Comparison of ENCODE assay signal across 1 cellular context in the genomic region with DNA sequence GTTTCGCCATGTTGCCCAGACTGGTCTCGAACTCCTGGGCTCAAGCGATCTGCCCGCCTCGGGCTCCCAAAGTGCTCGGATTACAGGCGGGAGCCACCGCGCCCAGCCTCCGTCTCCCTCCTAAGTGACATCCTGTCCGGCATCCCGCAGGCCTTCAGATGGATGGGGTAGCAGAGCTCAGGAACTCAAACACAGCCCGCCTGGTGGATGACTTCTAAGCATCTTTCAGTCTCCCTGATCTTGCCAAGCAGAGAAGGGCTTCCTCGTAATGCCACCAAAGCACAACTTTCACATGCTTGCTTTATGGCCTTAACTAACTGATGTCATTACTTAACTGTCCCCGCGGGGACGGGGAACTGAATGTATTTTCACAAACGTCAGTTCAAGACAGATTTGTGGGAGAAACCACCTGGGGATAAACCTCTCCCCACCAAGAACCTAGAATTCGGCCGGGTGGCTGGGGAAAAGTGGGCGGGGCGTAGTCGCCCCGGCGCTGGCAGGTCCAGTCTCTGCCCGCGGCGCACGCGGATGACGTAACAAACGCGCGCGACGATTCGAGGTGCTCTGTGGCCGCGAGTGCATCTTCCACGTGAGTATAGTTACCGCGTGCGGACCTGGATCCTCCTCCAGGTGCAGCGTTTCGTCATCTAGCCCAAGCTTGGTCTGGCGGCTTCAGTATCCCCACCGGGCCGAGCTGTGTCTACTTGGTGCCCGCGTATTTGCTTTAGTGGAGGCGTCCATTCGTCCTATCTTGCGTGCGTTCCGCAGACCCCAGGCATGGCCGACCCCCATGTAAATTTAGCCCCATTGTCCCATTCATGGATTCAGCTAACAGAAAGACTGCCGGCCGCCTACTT.
A peak's percentile ranks its signal among the peaks of the same experiment; 100 is the strongest.
TF ChIP-seq lines count a peak whose summit lies in the region.

A gene with protein sequence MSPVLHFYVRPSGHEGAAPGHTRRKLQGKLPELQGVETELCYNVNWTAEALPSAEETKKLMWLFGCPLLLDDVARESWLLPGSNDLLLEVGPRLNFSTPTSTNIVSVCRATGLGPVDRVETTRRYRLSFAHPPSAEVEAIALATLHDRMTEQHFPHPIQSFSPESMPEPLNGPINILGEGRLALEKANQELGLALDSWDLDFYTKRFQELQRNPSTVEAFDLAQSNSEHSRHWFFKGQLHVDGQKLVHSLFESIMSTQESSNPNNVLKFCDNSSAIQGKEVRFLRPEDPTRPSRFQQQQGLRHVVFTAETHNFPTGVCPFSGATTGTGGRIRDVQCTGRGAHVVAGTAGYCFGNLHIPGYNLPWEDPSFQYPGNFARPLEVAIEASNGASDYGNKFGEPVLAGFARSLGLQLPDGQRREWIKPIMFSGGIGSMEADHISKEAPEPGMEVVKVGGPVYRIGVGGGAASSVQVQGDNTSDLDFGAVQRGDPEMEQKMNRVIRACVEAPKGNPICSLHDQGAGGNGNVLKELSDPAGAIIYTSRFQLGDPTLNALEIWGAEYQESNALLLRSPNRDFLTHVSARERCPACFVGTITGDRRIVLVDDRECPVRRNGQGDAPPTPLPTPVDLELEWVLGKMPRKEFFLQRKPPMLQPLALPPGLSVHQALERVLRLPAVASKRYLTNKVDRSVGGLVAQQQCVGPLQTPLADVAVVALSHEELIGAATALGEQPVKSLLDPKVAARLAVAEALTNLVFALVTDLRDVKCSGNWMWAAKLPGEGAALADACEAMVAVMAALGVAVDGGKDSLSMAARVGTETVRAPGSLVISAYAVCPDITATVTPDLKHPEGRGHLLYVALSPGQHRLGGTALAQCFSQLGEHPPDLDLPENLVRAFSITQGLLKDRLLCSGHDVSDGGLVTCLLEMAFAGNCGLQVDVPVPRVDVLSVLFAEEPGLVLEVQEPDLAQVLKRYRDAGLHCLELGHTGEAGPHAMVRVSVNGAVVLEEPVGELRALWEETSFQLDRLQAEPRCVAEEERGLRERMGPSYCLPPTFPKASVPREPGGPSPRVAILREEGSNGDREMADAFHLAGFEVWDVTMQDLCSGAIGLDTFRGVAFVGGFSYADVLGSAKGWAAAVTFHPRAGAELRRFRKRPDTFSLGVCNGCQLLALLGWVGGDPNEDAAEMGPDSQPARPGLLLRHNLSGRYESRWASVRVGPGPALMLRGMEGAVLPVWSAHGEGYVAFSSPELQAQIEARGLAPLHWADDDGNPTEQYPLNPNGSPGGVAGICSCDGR (N-terminal part only) (plus strand): TSS at position 539 of the 857 bp plus-strand sequence. CDS start 4,649 bp downstream, outside the sequence.

TF ChIP-seq in HEK293, 187 proteins besides CTCF, POLR2A, EP300 and RAD21 (continued from another document):
- TF ChIP-seq TRIM28 (IDR thresholded peaks at IDR 0.05; ENCODE audit: borderline replicate concordance, low read length) (no peak), ZNF561 (tag by site-specific recombination; IDR thresholded peaks at IDR 0.05; ENCODE audit: borderline replicate concordance) (peak; percentile 33; the same call in 1 of the 2 replicates), ZBTB48 (tag by site-specific recombination; IDR thresholded peaks at IDR 0.05) (no peak), YY1 (tag by site-specific recombination; IDR thresholded peaks at IDR 0.05) (peak; percentile 92), HOXD13 (CRISPR knock-in tag; IDR thresholded peaks at IDR 0.05; ENCODE audit: borderline replicate concordance) (no peak), ZNF19 (tag by site-specific recombination; IDR thresholded peaks at IDR 0.05; ENCODE audit: low read depth) (no peak), ZBTB8A (tag by site-specific recombination; IDR thresholded peaks at IDR 0.05) (peak; percentile 6; the same call in 1 of the 2 replicates), ZNF830 (tag by site-specific recombination; IDR thresholded peaks at IDR 0.05; ENCODE audit: low read depth) (no peak)
- TF ChIP-seq, protein P1, sequence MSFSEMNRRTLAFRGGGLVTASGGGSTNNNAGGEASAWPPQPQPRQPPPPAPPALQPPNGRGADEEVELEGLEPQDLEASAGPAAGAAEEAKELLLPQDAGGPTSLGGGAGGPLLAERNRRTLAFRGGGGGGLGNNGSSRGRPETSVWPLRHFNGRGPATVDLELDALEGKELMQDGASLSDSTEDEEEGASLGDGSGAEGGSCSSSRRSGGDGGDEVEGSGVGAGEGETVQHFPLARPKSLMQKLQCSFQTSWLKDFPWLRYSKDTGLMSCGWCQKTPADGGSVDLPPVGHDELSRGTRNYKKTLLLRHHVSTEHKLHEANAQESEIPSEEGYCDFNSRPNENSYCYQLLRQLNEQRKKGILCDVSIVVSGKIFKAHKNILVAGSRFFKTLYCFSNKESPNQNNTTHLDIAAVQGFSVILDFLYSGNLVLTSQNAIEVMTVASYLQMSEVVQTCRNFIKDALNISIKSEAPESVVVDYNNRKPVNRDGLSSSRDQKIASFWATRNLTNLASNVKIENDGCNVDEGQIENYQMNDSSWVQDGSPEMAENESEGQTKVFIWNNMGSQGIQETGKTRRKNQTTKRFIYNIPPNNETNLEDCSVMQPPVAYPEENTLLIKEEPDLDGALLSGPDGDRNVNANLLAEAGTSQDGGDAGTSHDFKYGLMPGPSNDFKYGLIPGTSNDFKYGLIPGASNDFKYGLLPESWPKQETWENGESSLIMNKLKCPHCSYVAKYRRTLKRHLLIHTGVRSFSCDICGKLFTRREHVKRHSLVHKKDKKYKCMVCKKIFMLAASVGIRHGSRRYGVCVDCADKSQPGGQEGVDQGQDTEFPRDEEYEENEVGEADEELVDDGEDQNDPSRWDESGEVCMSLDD (tag by site-specific recombination; IDR thresholded peaks at IDR 0.05): peak; percentile 44; the same call in 1 of the 2 replicates
- TF ChIP-seq, protein P2, sequence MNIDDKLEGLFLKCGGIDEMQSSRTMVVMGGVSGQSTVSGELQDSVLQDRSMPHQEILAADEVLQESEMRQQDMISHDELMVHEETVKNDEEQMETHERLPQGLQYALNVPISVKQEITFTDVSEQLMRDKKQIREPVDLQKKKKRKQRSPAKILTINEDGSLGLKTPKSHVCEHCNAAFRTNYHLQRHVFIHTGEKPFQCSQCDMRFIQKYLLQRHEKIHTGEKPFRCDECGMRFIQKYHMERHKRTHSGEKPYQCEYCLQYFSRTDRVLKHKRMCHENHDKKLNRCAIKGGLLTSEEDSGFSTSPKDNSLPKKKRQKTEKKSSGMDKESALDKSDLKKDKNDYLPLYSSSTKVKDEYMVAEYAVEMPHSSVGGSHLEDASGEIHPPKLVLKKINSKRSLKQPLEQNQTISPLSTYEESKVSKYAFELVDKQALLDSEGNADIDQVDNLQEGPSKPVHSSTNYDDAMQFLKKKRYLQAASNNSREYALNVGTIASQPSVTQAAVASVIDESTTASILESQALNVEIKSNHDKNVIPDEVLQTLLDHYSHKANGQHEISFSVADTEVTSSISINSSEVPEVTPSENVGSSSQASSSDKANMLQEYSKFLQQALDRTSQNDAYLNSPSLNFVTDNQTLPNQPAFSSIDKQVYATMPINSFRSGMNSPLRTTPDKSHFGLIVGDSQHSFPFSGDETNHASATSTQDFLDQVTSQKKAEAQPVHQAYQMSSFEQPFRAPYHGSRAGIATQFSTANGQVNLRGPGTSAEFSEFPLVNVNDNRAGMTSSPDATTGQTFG (tag by site-specific recombination; IDR thresholded peaks at IDR 0.05; ENCODE audit: borderline replicate concordance): no peak
- TF ChIP-seq, protein P3, sequence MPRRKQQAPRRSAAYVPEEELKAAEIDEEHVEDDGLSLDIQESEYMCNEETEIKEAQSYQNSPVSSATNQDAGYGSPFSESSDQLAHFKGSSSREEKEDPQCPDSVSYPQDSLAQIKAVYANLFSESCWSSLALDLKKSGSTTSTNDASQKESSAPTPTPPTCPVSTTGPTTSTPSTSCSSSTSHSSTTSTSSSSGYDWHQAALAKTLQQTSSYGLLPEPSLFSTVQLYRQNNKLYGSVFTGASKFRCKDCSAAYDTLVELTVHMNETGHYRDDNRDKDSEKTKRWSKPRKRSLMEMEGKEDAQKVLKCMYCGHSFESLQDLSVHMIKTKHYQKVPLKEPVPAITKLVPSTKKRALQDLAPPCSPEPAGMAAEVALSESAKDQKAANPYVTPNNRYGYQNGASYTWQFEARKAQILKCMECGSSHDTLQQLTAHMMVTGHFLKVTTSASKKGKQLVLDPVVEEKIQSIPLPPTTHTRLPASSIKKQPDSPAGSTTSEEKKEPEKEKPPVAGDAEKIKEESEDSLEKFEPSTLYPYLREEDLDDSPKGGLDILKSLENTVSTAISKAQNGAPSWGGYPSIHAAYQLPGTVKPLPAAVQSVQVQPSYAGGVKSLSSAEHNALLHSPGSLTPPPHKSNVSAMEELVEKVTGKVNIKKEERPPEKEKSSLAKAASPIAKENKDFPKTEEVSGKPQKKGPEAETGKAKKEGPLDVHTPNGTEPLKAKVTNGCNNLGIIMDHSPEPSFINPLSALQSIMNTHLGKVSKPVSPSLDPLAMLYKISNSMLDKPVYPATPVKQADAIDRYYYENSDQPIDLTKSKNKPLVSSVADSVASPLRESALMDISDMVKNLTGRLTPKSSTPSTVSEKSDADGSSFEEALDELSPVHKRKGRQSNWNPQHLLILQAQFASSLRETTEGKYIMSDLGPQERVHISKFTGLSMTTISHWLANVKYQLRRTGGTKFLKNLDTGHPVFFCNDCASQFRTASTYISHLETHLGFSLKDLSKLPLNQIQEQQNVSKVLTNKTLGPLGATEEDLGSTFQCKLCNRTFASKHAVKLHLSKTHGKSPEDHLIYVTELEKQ (tag by site-specific recombination; IDR thresholded peaks at IDR 0.05; ENCODE audit: borderline replicate concordance): no peak
TF ChIP-seq in HEK293: peak in this region for 51.
